ENCODE assay signal across 15 cellular contexts in genomic region chr4:102452854-102453253, GRCh38. TPM values are rescaled to one million over a fixed set of nuclear protein-coding genes. Genes with fewer than 3 reads are reported as not detected.
DNase-seq lines count a peak whose midpoint lies in the region; TF ChIP-seq lines count a peak whose summit lies in the region.
"Had no signal": no experiment of that assay in that cellular context is flagged by ENCODE, and none has a peak within 500 bp of the region (broad histone marks: within the 10 kb centered on the region; RNA-seq: fewer than 3 reads in every experiment).

No MANE protein-coding gene starts in this region.

- H2AK5ac ChIP-seq in H9 (ENCODE audit: insufficient read length, low read length): no peak overlapping the region

- DNase-seq in T-helper 2 cell treated with Interferon-gamma antibody and Interleukin-4, amounts not matched to agents 5 μg/mL and 100 μg/mL, for 36 hours (ENCODE audit: low spot score): no peak
- DNase-seq in T-helper 2 cell (no peak), H9 (no peak)
- DNase-seq in activated naive CD8-positive, alpha-beta T cell treated with anti-CD3 and anti-CD28 coated beads for 36 hours: no peak
- DNase-seq in activated T-helper 2 cell treated with anti-CD3 and anti-CD28 coated beads, Interferon-gamma antibody, Interleukin-2, Interleukin-4, amounts not matched to agents 10 μg/mL and 5 μg/mL and 100 μg/mL, durations not matched to agents 14 hours and 24 hours and 36 hours (ENCODE audit: low spot score): no peak
- no peak for DNase-seq in stimulated activated naive CD4-positive, alpha-beta T cell treated with Interleukin-2 at 50 U/mL for 16 hours (lab: John Stamatoyannopoulos, UW)
- DNase-seq: AML-193; Caco-2; CD4-positive, alpha-beta T cell; GM23248; HCEC 1CT had no signal

- H3K79me2 ChIP-seq in H9 (ENCODE audit: insufficient read depth, low read length): no peaks in the 10 kb centered on the region

- no CpG with 5 or more reads among the region's 1 CpG for WGBS in H9 (ENCODE audit: extremely low coverage, insufficient read length, low lambda C conversion rate)

- peaks cover 44% of the 10 kb centered on the region for H3K4me1 Mint-ChIP-seq in T-helper 2 cell treated with Interferon-gamma antibody and Interleukin-4, amounts not matched to agents 5 μg/mL and 100 μg/mL, for 36 hours (ENCODE audit: low read depth)
- H3K4me1 Mint-ChIP-seq in activated naive CD8-positive, alpha-beta T cell (ENCODE audit: low read depth): peaks cover 26% of the 10 kb centered on the region
- peaks cover 16% of the 10 kb centered on the region for H3K4me1 Mint-ChIP-seq in activated naive CD8-positive, alpha-beta T cell treated with anti-CD3 and anti-CD28 coated beads for 36 hours
- peaks cover 64% of the 10 kb centered on the region for H3K4me1 Mint-ChIP-seq in activated T-helper 2 cell treated with anti-CD3 and anti-CD28 coated beads, Interferon-gamma antibody, Interleukin-2, Interleukin-4, amounts not matched to agents 10 μg/mL and 5 μg/mL and 100 μg/mL, durations not matched to agents 14 hours and 24 hours and 36 hours (ENCODE audit: low read depth)
- H3K4me1 Mint-ChIP-seq in H9: peaks cover 10 to 16% of the 10 kb centered on the region in 2 experiments

- H3K36me3 Mint-ChIP-seq in T-helper 2 cell treated with Interferon-gamma antibody and Interleukin-4, amounts not matched to agents 5 μg/mL and 100 μg/mL, for 36 hours (ENCODE audit: low read depth): peaks cover 5% of the 10 kb centered on the region
- no peaks in the 10 kb centered on the region for H3K36me3 Mint-ChIP-seq in activated naive CD8-positive, alpha-beta T cell
- no peaks in the 10 kb centered on the region for H3K36me3 Mint-ChIP-seq in activated naive CD8-positive, alpha-beta T cell treated with anti-CD3 and anti-CD28 coated beads for 36 hours
- H3K36me3 Mint-ChIP-seq in activated T-helper 2 cell treated with anti-CD3 and anti-CD28 coated beads, Interferon-gamma antibody, Interleukin-2, Interleukin-4, amounts not matched to agents 10 μg/mL and 5 μg/mL and 100 μg/mL, durations not matched to agents 14 hours and 24 hours and 36 hours (ENCODE audit: low read depth): peaks cover 5% of the 10 kb centered on the region
- no peaks in the 10 kb centered on the region; a peak in 1 of 7 replicates for H3K36me3 Mint-ChIP-seq in H9 (ENCODE audit: insufficient read depth in 1 of 3, low read depth in 3 of 3)

- no peak overlapping the region for H2BK12ac ChIP-seq in H9 (ENCODE audit: insufficient read length, low read depth, low read length)

- no peak overlapping the region for H3K14ac ChIP-seq in H9 (ENCODE audit: insufficient read depth, low read length)

- no peak overlapping the region for H4K5ac ChIP-seq in H9 (ENCODE audit: insufficient read length, low read depth, low read length)

- H3K9me3 ChIP-seq in H9 (ENCODE audit: control insufficient read depth, low read depth, low read length): no peaks in the 10 kb centered on the region
- H3K9me3 ChIP-seq: A549, Caco-2 had no signal

- no peak overlapping the region for H4K8ac ChIP-seq in H9 (replicated peaks; ENCODE audit: insufficient read length, low read depth, low read length)

- no peak overlapping the region for H3K9ac ChIP-seq in H9 (ENCODE audit: extremely low read depth, insufficient read length, low read length)
- H3K9ac ChIP-seq: GM23248 had no signal

- H3K27me3 ChIP-seq in H9 (ENCODE audit: insufficient read depth, low read length): no peaks in the 10 kb centered on the region

- H3K4me3 Mint-ChIP-seq in T-helper 2 cell treated with Interferon-gamma antibody and Interleukin-4, amounts not matched to agents 5 μg/mL and 100 μg/mL, for 36 hours: no peak overlapping the region
- H3K4me3 Mint-ChIP-seq in activated naive CD8-positive, alpha-beta T cell: no peak overlapping the region
- H3K4me3 Mint-ChIP-seq in activated naive CD8-positive, alpha-beta T cell treated with anti-CD3 and anti-CD28 coated beads for 36 hours: no peak overlapping the region
- no peak overlapping the region for H3K4me3 Mint-ChIP-seq in activated T-helper 2 cell treated with anti-CD3 and anti-CD28 coated beads, Interferon-gamma antibody, Interleukin-2, Interleukin-4, amounts not matched to agents 10 μg/mL and 5 μg/mL and 100 μg/mL, durations not matched to agents 14 hours and 24 hours and 36 hours (ENCODE audit: low read depth)
- H3K4me3 Mint-ChIP-seq in H9: no peak overlapping the region
- H3K4me3 Mint-ChIP-seq: CD4-positive, alpha-beta T cell had no signal

- no peak overlapping the region for H3K4ac ChIP-seq in H9 (ENCODE audit: low read depth, low read length)

- peak overlapping the region; percentile 3 for H3K27ac Mint-ChIP-seq in T-helper 2 cell treated with Interferon-gamma antibody and Interleukin-4, amounts not matched to agents 5 μg/mL and 100 μg/mL, for 36 hours
- H3K27ac Mint-ChIP-seq in activated naive CD8-positive, alpha-beta T cell: peak overlapping the region; percentile 8
- H3K27ac Mint-ChIP-seq in activated naive CD8-positive, alpha-beta T cell treated with anti-CD3 and anti-CD28 coated beads for 36 hours: no peak overlapping the region
- peak overlapping the region; percentile 43 for H3K27ac Mint-ChIP-seq in activated T-helper 2 cell treated with anti-CD3 and anti-CD28 coated beads, Interferon-gamma antibody, Interleukin-2, Interleukin-4, amounts not matched to agents 10 μg/mL and 5 μg/mL and 100 μg/mL, durations not matched to agents 14 hours and 24 hours and 36 hours
- H3K27ac Mint-ChIP-seq in H9: no peak overlapping the region
- H3K27ac Mint-ChIP-seq: CD4-positive, alpha-beta T cell had no signal

- no peaks in the 10 kb centered on the region for H3K23me2 ChIP-seq in H9 (ENCODE audit: insufficient read length, low read depth, low read length, poor library complexity, severe bottlenecking)

- H3K4me2 ChIP-seq in H9 (ENCODE audit: insufficient read depth, insufficient read length, low read length): no peak overlapping the region
- H3K4me2 ChIP-seq: A549 had no signal

- no peak overlapping the region for H4K91ac ChIP-seq in H9 (ENCODE audit: insufficient read length, low read depth, low read length)

- H4K20me1 ChIP-seq in H9 (ENCODE audit: control insufficient read depth, insufficient read depth, insufficient read length): no peaks in the 10 kb centered on the region

- H2BK120ac ChIP-seq in H9 (ENCODE audit: low read depth, low read length, poor library complexity, severe bottlenecking): no peak overlapping the region

- H2AFZ ChIP-seq in H9 (ENCODE audit: low read length): no peak overlapping the region
- H2AFZ ChIP-seq: GM23248 had no signal

- H3K79me1 ChIP-seq in H9 (ENCODE audit: insufficient read depth, low read depth, low read length, poor library complexity, severe bottlenecking): no peaks in the 10 kb centered on the region

- no peak overlapping the region for H3K56ac ChIP-seq in H9 (ENCODE audit: insufficient read length, low read depth, low read length)

- H3K23ac ChIP-seq in H9 (ENCODE audit: insufficient read length, low read depth, low read length): no peak overlapping the region

- no peaks in the 10 kb centered on the region for H3K27me3 Mint-ChIP-seq in T-helper 2 cell treated with Interferon-gamma antibody and Interleukin-4, amounts not matched to agents 5 μg/mL and 100 μg/mL, for 36 hours (ENCODE audit: low read depth)
- no peaks in the 10 kb centered on the region for H3K27me3 Mint-ChIP-seq in activated naive CD8-positive, alpha-beta T cell
- H3K27me3 Mint-ChIP-seq in activated naive CD8-positive, alpha-beta T cell treated with anti-CD3 and anti-CD28 coated beads for 36 hours: no peaks in the 10 kb centered on the region
- no peaks in the 10 kb centered on the region for H3K27me3 Mint-ChIP-seq in activated T-helper 2 cell treated with anti-CD3 and anti-CD28 coated beads, Interferon-gamma antibody, Interleukin-2, Interleukin-4, amounts not matched to agents 10 μg/mL and 5 μg/mL and 100 μg/mL, durations not matched to agents 14 hours and 24 hours and 36 hours (ENCODE audit: low read depth)
- no peaks in the 10 kb centered on the region for H3K27me3 Mint-ChIP-seq in H9 (ENCODE audit: low read depth)
- H3K27me3 Mint-ChIP-seq: CD4-positive, alpha-beta T cell had no signal

- intact Hi-C loops in activated T-helper 2 cell treated with anti-CD3 and anti-CD28 coated beads, Interferon-gamma antibody, Interleukin-2, Interleukin-4, amounts not matched to agents 10 μg/mL and 5 μg/mL and 100 μg/mL, durations not matched to agents 14 hours and 24 hours and 36 hours (cut with micrococcal nuclease): loop anchor here (2.0 to 10.0 kb wide), 5 partner anchors 14 to 554 kb away; partner anchors contain the start of gene UBE2D3

- TF ChIP-seq CTCF in H9 (conservative IDR thresholded peaks at IDR 0.05): no peak

- H2BK15ac ChIP-seq in H9 (ENCODE audit: low read depth, low read length): no peak overlapping the region

- no peaks in the 10 kb centered on the region; the same call in 1 of the 2 replicates for H3K4me1 ChIP-seq in H9 (ENCODE audit: insufficient read depth, low read length)
- H3K4me1 ChIP-seq: A549, Caco-2 had no signal

- H3T11ph ChIP-seq in H9 (ENCODE audit: low read length): no peak overlapping the region

- no peak overlapping the region for H2BK20ac ChIP-seq in H9 (ENCODE audit: low read depth, low read length, poor library complexity, severe bottlenecking)

- H3K18ac ChIP-seq in H9 (ENCODE audit: insufficient read length, low read depth, low read length): no peak overlapping the region

- H3K27ac ChIP-seq in H9 (ENCODE audit: insufficient read length, low read depth, low read length): no peak overlapping the region
- H3K27ac ChIP-seq: 22Rv1, A549, C4-2B, GM23248 had no signal

- no peaks in the 10 kb centered on the region for H3K9me3 Mint-ChIP-seq in T-helper 2 cell treated with Interferon-gamma antibody and Interleukin-4, amounts not matched to agents 5 μg/mL and 100 μg/mL, for 36 hours
- no peaks in the 10 kb centered on the region for H3K9me3 Mint-ChIP-seq in activated naive CD8-positive, alpha-beta T cell (ENCODE audit: low read depth)
- no peaks in the 10 kb centered on the region for H3K9me3 Mint-ChIP-seq in activated naive CD8-positive, alpha-beta T cell treated with anti-CD3 and anti-CD28 coated beads for 36 hours
- no peaks in the 10 kb centered on the region for H3K9me3 Mint-ChIP-seq in activated T-helper 2 cell treated with anti-CD3 and anti-CD28 coated beads, Interferon-gamma antibody, Interleukin-2, Interleukin-4, amounts not matched to agents 10 μg/mL and 5 μg/mL and 100 μg/mL, durations not matched to agents 14 hours and 24 hours and 36 hours
- H3K9me3 Mint-ChIP-seq in H9: no peaks in the 10 kb centered on the region
- H3K9me3 Mint-ChIP-seq: CD4-positive, alpha-beta T cell had no signal

- H2BK5ac ChIP-seq in H9 (ENCODE audit: insufficient read length, low read length): no peak overlapping the region

RNA-seq across cellular contexts. Expression of gene NFKB1, which starts 48.3 kb away (rescaled TPM):
- total RNA-seq in activated naive CD8-positive, alpha-beta T cell treated with anti-CD3 and anti-CD28 coated beads for 36 hours: 100 to 1,000 TPM; 250 to 259 TPM
- total RNA-seq in activated T-helper 2 cell treated with anti-CD3 and anti-CD28 coated beads, Interferon-gamma antibody, Interleukin-2, Interleukin-4, amounts not matched to agents 10 μg/mL and 5 μg/mL and 100 μg/mL, durations not matched to agents 14 hours and 24 hours and 36 hours: 199 and 205 TPM in 2 replicates
- 5.7 and 6.4 TPM in 2 replicates for total RNA-seq in H9 (2021)

Comparison
In these comparisons a context has a peak if more than half of its experiments do, and no peak if none do; other contexts are left out.
1. H3K27ac Mint-ChIP-seq: peak in T-helper 2 cell treated with Interferon-gamma antibody and Interleukin-4, amounts not matched to agents 5 μg/mL and 100 μg/mL, for 36 hours (single experiment), activated naive CD8-positive, alpha-beta T cell (single experiment) and activated T-helper 2 cell treated with anti-CD3 and anti-CD28 coated beads, Interferon-gamma antibody, Interleukin-2, Interleukin-4, amounts not matched to agents 10 μg/mL and 5 μg/mL and 100 μg/mL, durations not matched to agents 14 hours and 24 hours and 36 hours (single experiment); none in activated naive CD8-positive, alpha-beta T cell treated with anti-CD3 and anti-CD28 coated beads for 36 hours (single experiment) and H9 (0 of 3).
2. RNA of gene NFKB1, which starts 48.3 kb away (total RNA-seq): 250 to 259 TPM in activated naive CD8-positive, alpha-beta T cell treated with anti-CD3 and anti-CD28 coated beads for 36 hours and 199 to 205 TPM in activated T-helper 2 cell treated with anti-CD3 and anti-CD28 coated beads, Interferon-gamma antibody, Interleukin-2, Interleukin-4, amounts not matched to agents 10 μg/mL and 5 μg/mL and 100 μg/mL, durations not matched to agents 14 hours and 24 hours and 36 hours; 5.7 to 6.4 TPM in H9; every median in the first group is over 10 times any median in the second.